2 cellular contexts compared by ENCODE assay signal in the genomic region with DNA sequence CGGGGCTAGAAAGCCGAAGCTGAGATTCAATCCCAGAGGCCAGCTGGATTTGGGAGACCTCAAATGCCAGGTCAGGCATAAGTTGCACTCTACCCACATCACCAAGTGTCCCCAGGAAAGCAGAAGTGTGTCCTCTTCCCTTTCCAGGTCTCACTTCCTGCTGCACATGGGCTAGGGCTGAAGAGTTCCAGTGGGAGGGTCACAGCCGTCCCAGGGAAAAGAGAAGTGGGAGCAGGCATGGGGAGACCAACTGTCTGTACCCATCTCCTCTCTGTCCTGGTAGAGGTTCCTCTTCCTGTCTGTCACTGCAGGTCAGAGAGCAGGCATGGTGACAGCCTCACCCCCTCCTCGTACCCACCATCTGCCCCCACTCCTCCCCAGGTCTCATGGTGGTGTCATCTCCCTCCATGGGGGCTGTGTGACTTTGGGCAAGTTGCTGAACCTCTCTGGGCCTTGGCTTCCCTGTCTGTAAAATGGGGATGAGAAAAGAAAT.
A peak's percentile ranks its signal among the peaks of the same experiment; 100 is the strongest.
TF ChIP-seq lines count a peak whose summit lies in the region.

No MANE protein-coding gene starts in this region.

TF ChIP-seq in GM12878, 131 proteins besides CTCF, POLR2A, EP300 and RAD21:
- TF ChIP-seq HDAC6 (IDR thresholded peaks at IDR 0.05; ENCODE audit: unreplicated experiment) (no peak), SPI1 (IDR thresholded peaks at IDR 0.05; ENCODE audit: borderline replicate concordance, insufficient read depth, low read depth, low read length) (peak; percentile 52; the same call in 1 of the 2 replicates), LARP7 (IDR thresholded peaks at IDR 0.05) (no peak), ZZZ3 (IDR thresholded peaks at IDR 0.05; ENCODE audit: control insufficient read depth, insufficient read length, low read depth) (no peak), CBX3 (IDR thresholded peaks at IDR 0.05; ENCODE audit: borderline replicate concordance, low read depth) (no peak)

TF ChIP-seq in HepG2, 621 proteins besides CTCF, POLR2A, EP300 and RAD21:
- TF ChIP-seq, protein P1, sequence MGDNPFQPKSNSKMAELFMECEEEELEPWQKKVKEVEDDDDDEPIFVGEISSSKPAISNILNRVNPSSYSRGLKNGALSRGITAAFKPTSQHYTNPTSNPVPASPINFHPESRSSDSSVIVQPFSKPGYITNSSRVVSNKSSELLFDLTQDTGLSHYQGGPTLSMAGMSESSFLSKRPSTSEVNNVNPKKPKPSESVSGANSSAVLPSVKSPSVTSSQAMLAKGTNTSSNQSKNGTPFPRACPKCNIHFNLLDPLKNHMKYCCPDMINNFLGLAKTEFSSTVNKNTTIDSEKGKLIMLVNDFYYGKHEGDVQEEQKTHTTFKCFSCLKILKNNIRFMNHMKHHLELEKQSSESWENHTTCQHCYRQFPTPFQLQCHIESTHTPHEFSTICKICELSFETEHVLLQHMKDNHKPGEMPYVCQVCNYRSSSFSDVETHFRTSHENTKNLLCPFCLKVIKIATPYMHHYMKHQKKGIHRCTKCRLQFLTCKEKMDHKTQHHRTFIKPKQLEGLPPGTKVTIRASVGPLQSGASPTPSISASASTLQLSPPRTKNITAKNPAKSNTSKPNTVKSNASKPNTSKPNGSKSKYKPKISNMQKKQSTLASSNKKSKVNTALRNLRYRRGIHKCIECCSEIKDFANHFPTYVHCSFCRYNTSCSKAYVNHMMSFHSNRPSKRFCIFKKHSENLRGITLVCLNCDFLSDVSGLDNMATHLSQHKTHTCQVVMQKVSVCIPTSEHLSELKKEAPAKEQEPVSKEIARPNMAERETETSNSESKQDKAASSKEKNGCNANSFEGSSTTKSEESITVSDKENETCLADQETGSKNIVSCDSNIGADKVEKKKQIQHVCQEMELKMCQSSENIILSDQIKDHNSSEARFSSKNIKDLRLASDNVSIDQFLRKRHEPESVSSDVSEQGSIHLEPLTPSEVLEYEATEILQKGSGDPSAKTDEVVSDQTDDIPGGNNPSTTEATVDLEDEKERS (CRISPR knock-in tag; IDR thresholded peaks at IDR 0.05), result no peak
- TF ChIP-seq ZNF768 (CRISPR knock-in tag; IDR thresholded peaks at IDR 0.05), result peak; percentile 96
- no peak for TF ChIP-seq ZNF510 (CRISPR knock-in tag; IDR thresholded peaks at IDR 0.05; ENCODE audit: low read depth)
- TF ChIP-seq ZNF629 (CRISPR knock-in tag; conservative IDR thresholded peaks at IDR 0.05), result 0 out of 2 replicates have a peak, but pooled peaks have one; percentile 15
- peak; percentile 28 for TF ChIP-seq ZFP36 (IDR thresholded peaks at IDR 0.05; ENCODE audit: borderline replicate concordance, low read depth, low read length, partially characterized antibody)
